8 cellular contexts compared by ENCODE assay signal in the genomic region with DNA sequence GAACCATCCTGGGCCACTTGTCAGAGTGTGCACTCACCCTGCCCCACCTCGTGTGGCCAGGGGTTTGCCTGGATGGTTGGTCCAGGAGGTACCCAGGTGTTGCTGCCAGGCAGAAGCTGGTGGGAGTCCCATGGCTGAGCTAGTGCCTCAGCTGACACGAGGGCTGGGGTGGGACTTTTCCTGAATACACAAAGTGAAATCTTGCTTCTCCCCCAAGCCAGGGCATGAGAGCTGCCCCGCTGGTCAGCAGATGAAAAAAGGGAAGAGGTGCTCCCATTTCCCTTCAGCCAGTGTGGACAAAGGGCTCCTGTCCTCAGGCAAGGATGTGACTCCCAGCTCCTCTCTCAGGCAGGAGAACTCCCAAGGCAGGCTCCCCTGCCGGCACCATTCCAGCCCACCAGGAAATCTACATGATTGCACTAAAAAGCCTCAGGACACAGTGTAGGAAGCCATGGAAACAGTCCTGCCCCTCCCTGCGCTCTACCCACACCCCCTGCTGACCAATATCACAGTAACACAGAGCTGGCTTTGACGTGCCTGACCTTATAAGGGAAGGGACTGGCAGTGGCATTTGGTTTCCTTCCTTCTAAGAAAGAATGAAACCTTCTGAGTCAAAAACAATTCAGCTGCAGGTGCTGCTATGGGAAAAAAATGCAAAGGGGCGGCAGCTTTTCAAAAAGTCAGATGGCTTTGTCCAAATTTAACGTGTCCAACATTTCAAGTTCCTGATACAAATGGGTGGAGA. TPM values are rescaled to one million over a fixed set of nuclear protein-coding genes. Genes with fewer than 3 reads are reported as not detected.
DNase-seq lines count a peak whose midpoint lies in the region; ATAC-seq, FAIRE-seq and TF ChIP-seq lines count a peak whose summit lies in the region.

No MANE protein-coding gene starts in this region.

- peak; percentile 98 for ATAC-seq in GM21737 (IDR thresholded peaks at IDR 0.05; ENCODE audit: unreplicated experiment)

- peaks cover 24% of the 10 kb centered on the region for H3K36me3 Mint-ChIP-seq in endothelial cell (ENCODE audit: low read depth, unreplicated experiment)

- H3K27me3 ChIP-seq in mucosa of stomach (ENCODE audit: control insufficient read depth, insufficient read depth, low read length) (no peaks in the 10 kb centered on the region), subcutaneous abdominal adipose tissue (ENCODE audit: control insufficient read depth in 5 of 5, insufficient read depth in 4 of 5, low read length in 5 of 5) (no peaks in the 10 kb centered on the region)

- H3K27ac ChIP-seq in subcutaneous abdominal adipose tissue (ENCODE audit: low read depth, low read length) = peak overlapping the region; percentile 67

- in situ Hi-C loops in KBM-7 (cut with MboI; ENCODE audit: low pct_unique_long_range_greater_than_20kb, low sequenced_read_pairs) = loop anchor here (10.0 kb wide), 1 partner anchor 473 kb away; no protein-coding TSS in a partner anchor

- peaks cover 11% of the 10 kb centered on the region for H3K27me3 Mint-ChIP-seq in endothelial cell (ENCODE audit: unreplicated experiment)

- no peaks in the 10 kb centered on the region for H3K9me3 ChIP-seq in mucosa of stomach (ENCODE audit: control insufficient read depth, low read length)
- no peaks in the 10 kb centered on the region for H3K9me3 ChIP-seq in subcutaneous abdominal adipose tissue (ENCODE audit: control insufficient read depth in 5 of 5, low read length in 5 of 5)

- TF ChIP-seq POLR2A in GM12891 (IDR thresholded peaks at IDR 0.05; ENCODE audit: low read depth, low read length) = no peak

- H3K4me1 ChIP-seq in mucosa of stomach (ENCODE audit: control insufficient read depth, insufficient read depth, low read length) = peaks cover 26% of the 10 kb centered on the region
- H3K4me1 ChIP-seq in subcutaneous abdominal adipose tissue (ENCODE audit: control insufficient read depth in 5 of 5, insufficient read depth in 5 of 5, low read length in 5 of 5) = peaks cover 16 to 44% (median 38%) of the 10 kb centered on the region in 5 donors

- no peak for TF ChIP-seq CTCF in endothelial cell (IDR thresholded peaks at IDR 0.05; ENCODE audit: unreplicated experiment)

- H3K36me3 ChIP-seq in mucosa of stomach (ENCODE audit: control insufficient read depth, insufficient read depth, low read length) = peaks cover 8% of the 10 kb centered on the region
- peaks cover 0 to 11% (median 2%) of the 10 kb centered on the region in 5 donors for H3K36me3 ChIP-seq in subcutaneous abdominal adipose tissue (ENCODE audit: control insufficient read depth in 5 of 5, insufficient read depth in 5 of 5, low read length in 5 of 5)

- peak; percentile 99 for FAIRE-seq in GM12891 (lab: Jason Lieb, UNC)

- H3K4me3 Mint-ChIP-seq in endothelial cell (ENCODE audit: unreplicated experiment) = peak overlapping the region; percentile 49

- DNase-seq in GM12891 (ENCODE audit: insufficient read length, low spot score) (peak; percentile 69), KBM-7 (peak; percentile 59), endothelial cell (ENCODE audit: low spot score) (peak; percentile 70), DMS53 (lab: John Stamatoyannopoulos, UW) (no peak)
- peak; percentile 70 to 78 for DNase-seq in activated CD4-positive, alpha-beta T cell treated with anti-CD3 and anti-CD28 coated beads, Interleukin-2, amount 50 U/mL, for 48 hours

- no peaks in the 10 kb centered on the region for H3K9me3 Mint-ChIP-seq in endothelial cell (ENCODE audit: unreplicated experiment)

- H3K27ac Mint-ChIP-seq in endothelial cell (ENCODE audit: unreplicated experiment) = peak overlapping the region; percentile 95

- H3K4me1 Mint-ChIP-seq in endothelial cell (ENCODE audit: unreplicated experiment) = peaks cover 28% of the 10 kb centered on the region

- H3K9ac ChIP-seq in mucosa of stomach (ENCODE audit: low read length) = peak overlapping the region; percentile 53
- peak overlapping the region in 1 of 5 donors; percentile 14 for H3K9ac ChIP-seq in subcutaneous abdominal adipose tissue (ENCODE audit: low read length in 5 of 5)

- H3K4me3 ChIP-seq in mucosa of stomach (ENCODE audit: low read length) = no peak overlapping the region
- peak overlapping the region in 4 of 5 donors; percentile 0 to 45 (median 22) for H3K4me3 ChIP-seq in subcutaneous abdominal adipose tissue (ENCODE audit: low read depth in 1 of 5, low read length in 5 of 5)

TF ChIP-seq in GM12891, 5 proteins besides CTCF, POLR2A, EP300 and RAD21:
- TF ChIP-seq POLR2AphosphoS5 (IDR thresholded peaks at IDR 0.05; ENCODE audit: low read depth, low read length) (no peak), PAX5 (IDR thresholded peaks at IDR 0.05; ENCODE audit: insufficient read depth, low read length, severe bottlenecking) (no peak), POU2F2 (IDR thresholded peaks at IDR 0.05; ENCODE audit: low read depth, low read length) (no peak), SPI1 (IDR thresholded peaks at IDR 0.05; ENCODE audit: low read depth, low read length) (peak; percentile 53), TAF1 (IDR thresholded peaks at IDR 0.05; ENCODE audit: low read depth, low read length) (no peak)

RNA-seq across cellular contexts. Expression of gene MYO5C, which starts 33.9 kb away (rescaled TPM):
- polyA plus RNA-seq in GM12891 (2012; ENCODE audit: low read depth, missing spikeins) = 0.56 TPM
- 22.9 TPM for total RNA-seq in endothelial cell (ENCODE audit: unreplicated experiment)
